In genomic region chr4:112031712-112032328, GRCh38 we compare ENCODE assay signal across 8 cellular contexts.
DNase-seq lines count a peak whose midpoint lies in the region; ATAC-seq, FAIRE-seq and TF ChIP-seq lines count a peak whose summit lies in the region.

No MANE protein-coding gene starts in this region.

- no peaks in the 10 kb centered on the region for H3K79me2 ChIP-seq in OCI-LY3 (ENCODE audit: low read length)

- no peak for FAIRE-seq in H54 (lab: Jason Lieb, UNC)

- H3K9me3 ChIP-seq in OCI-LY3 (ENCODE audit: insufficient read depth, low read length) (peaks cover 6% of the 10 kb centered on the region; the same call in 1 of the 2 replicates), ovary (no peaks in the 10 kb centered on the region)

- H3K4me3 Mint-ChIP-seq in endothelial cell (ENCODE audit: unreplicated experiment) (no peak overlapping the region), nephron progenitor cell (no peak overlapping the region)

- ATAC-seq in GM18520 (IDR thresholded peaks at IDR 0.05; ENCODE audit: unreplicated experiment) (peak; percentile 75), HG03196 (IDR thresholded peaks at IDR 0.05; ENCODE audit: unreplicated experiment) (peak; percentile 61)

- H3K36me3 Mint-ChIP-seq in endothelial cell (ENCODE audit: low read depth, unreplicated experiment) (no peaks in the 10 kb centered on the region), nephron progenitor cell (ENCODE audit: low read depth) (no peaks in the 10 kb centered on the region)

- no peak overlapping the region for H3K27ac Mint-ChIP-seq in endothelial cell (ENCODE audit: unreplicated experiment)
- H3K27ac Mint-ChIP-seq in nephron progenitor cell: no peak overlapping the region

- H3K4me3 ChIP-seq in OCI-LY3 (ENCODE audit: low read length): no peak overlapping the region
- no peak overlapping the region for H3K4me3 ChIP-seq in ovary

- peak; percentile 65 for DNase-seq in COR-L47 (lab: John Stamatoyannopoulos, UW)
- DNase-seq in endothelial cell (ENCODE audit: low spot score): peak; percentile 38
- peak; percentile 37 for DNase-seq in nephron progenitor cell
- DNase-seq in H54 (ENCODE audit: insufficient read length, low spot score): no peak
- no peak for DNase-seq in ovary

- H3K27ac ChIP-seq in OCI-LY3 (ENCODE audit: low read length) (no peak overlapping the region), ovary (no peak overlapping the region)

- no peak overlapping the region for H3K9ac ChIP-seq in OCI-LY3 (ENCODE audit: low read length)

- peaks cover 15% of the 10 kb centered on the region for H3K36me3 ChIP-seq in OCI-LY3 (replicated peaks; ENCODE audit: low read depth, low read length)
- no peaks in the 10 kb centered on the region for H3K36me3 ChIP-seq in ovary

- TF ChIP-seq POLR2A in H54 (IDR thresholded peaks at IDR 0.05; ENCODE audit: low read depth, low read length) (no peak), ovary (IDR thresholded peaks at IDR 0.05) (no peak)

- H2AFZ ChIP-seq in OCI-LY3 (ENCODE audit: low read depth, low read length): 0 out of 2 replicates have a peak overlapping the region, but pooled peaks have one; percentile 4

- 9 to 14% (median 10%) methylated on average over 6 of the region's 6 CpGs for WGBS in ovary, 3 donors

- no peaks in the 10 kb centered on the region for H3K27me3 ChIP-seq in OCI-LY3 (ENCODE audit: low read depth, low read length)
- no peaks in the 10 kb centered on the region for H3K27me3 ChIP-seq in ovary

- TF ChIP-seq CTCF in OCI-LY3 (IDR thresholded peaks at IDR 0.05; ENCODE audit: low read depth, low read length): peak; percentile 88
- peak; percentile 63 for TF ChIP-seq CTCF in endothelial cell (IDR thresholded peaks at IDR 0.05; ENCODE audit: unreplicated experiment)
- TF ChIP-seq CTCF in nephron progenitor cell (IDR thresholded peaks at IDR 0.05): peak; percentile 82
- no peak for TF ChIP-seq CTCF in ovary (IDR thresholded peaks at IDR 0.05)

- no peak for TF ChIP-seq EP300 in ovary (IDR thresholded peaks at IDR 0.05)

- intact Hi-C loops in ovary (cut with DNase I): no loop called here

- peak overlapping the region; percentile 38 for H3K4me2 ChIP-seq in OCI-LY3 (ENCODE audit: low read length)

- H3K9me3 Mint-ChIP-seq in endothelial cell (ENCODE audit: unreplicated experiment) (no peaks in the 10 kb centered on the region), nephron progenitor cell (no peaks in the 10 kb centered on the region)

- no peaks in the 10 kb centered on the region for H3K27me3 Mint-ChIP-seq in endothelial cell (ENCODE audit: unreplicated experiment)
- H3K27me3 Mint-ChIP-seq in nephron progenitor cell (ENCODE audit: low read depth, poor library complexity): no peaks in the 10 kb centered on the region

- H3K4me1 Mint-ChIP-seq in endothelial cell (ENCODE audit: unreplicated experiment) (no peaks in the 10 kb centered on the region), nephron progenitor cell (peaks cover 18% of the 10 kb centered on the region)

- H3K4me1 ChIP-seq in OCI-LY3 (ENCODE audit: low read length): peaks cover 32% of the 10 kb centered on the region
- no peaks in the 10 kb centered on the region for H3K4me1 ChIP-seq in ovary (ENCODE audit: insufficient read depth)

- no peaks in the 10 kb centered on the region for H4K20me1 ChIP-seq in OCI-LY3 (ENCODE audit: insufficient read depth, low read length)

Comparison
In these comparisons a context has a peak if more than half of its experiments do, and no peak if none do; other contexts are left out.
1. DNase-seq: peak in COR-L47 (single experiment), endothelial cell (single experiment) and nephron progenitor cell (single experiment); none in H54 (single experiment) and ovary (0 of 5).
2. CTCF ChIP-seq: peak in OCI-LY3 (single experiment), endothelial cell (single experiment) and nephron progenitor cell (single experiment); none in ovary (0 of 3).